ENCODE assay signal across 8 cellular contexts in the genomic region with DNA sequence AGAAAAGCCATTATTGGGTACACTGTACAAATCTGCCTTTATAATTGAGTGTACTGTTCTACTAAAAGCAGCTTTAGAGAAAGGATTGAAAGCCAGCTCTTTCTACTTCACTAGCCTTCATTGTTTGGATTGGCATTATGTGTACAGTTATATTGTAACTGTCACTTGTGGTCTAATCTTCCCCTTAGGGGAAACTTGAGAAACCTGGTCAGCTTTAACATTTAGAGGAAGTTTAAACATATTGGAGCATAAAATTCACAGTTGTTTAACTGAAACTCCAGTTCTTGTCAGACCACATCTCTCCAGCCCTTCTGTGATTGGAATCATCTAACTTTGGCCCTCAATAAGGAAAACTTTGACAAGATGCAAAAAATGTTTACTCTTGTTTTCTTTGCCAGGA. TPM values are rescaled to one million over a fixed set of nuclear protein-coding genes. Genes with fewer than 3 reads are reported as not detected.
DNase-seq lines count a peak whose midpoint lies in the region; ATAC-seq and TF ChIP-seq lines count a peak whose summit lies in the region.

No MANE protein-coding gene starts in this region.

- DNase-seq in CD1c-positive myeloid dendritic cell (ENCODE audit: extremely low spot score) (peak; percentile 54), MCF 10A (ENCODE audit: unreplicated experiment) (no peak), SW 1271 (lab: John Stamatoyannopoulos, UW) (no peak), cerebellum (ENCODE audit: low spot score) (no peak)
- DNase-seq in stimulated activated naive CD8-positive, alpha-beta T cell treated with anti-CD3 and anti-CD28 coated beads, Interleukin-15, Interleukin-2, amounts not matched to agents 100 U/mL and 50 U/mL, for 24 hours, result no peak
- no peak for DNase-seq in activated effector memory CD4-positive, alpha-beta T cell treated with anti-CD3 and anti-CD28 coated beads, Interleukin-2, amount 50 U/mL, for 16 hours

- H3K36me3 Mint-ChIP-seq in IgD-negative memory B cell (peaks cover 7% of the 10 kb centered on the region), MCF 10A (ENCODE audit: insufficient read depth, unreplicated experiment) (peaks cover 89% of the 10 kb centered on the region)

- no peak for TF ChIP-seq CTCF in MCF 10A (IDR thresholded peaks at IDR 0.05; ENCODE audit: unreplicated experiment)

- H3K4me1 Mint-ChIP-seq in IgD-negative memory B cell (peaks cover 45 to 71% (median 67%) of the 10 kb centered on the region in 3 donors), MCF 10A (ENCODE audit: insufficient read depth, unreplicated experiment) (peaks cover 57% of the 10 kb centered on the region)

- peak overlapping the region; percentile 11 to 73 (median 57) for H3K27ac Mint-ChIP-seq in IgD-negative memory B cell
- peak overlapping the region; percentile 89 for H3K27ac Mint-ChIP-seq in MCF 10A (ENCODE audit: low read depth, unreplicated experiment)

- POLR2A ChIA-PET in MCF 10A (lab: Yijun Ruan, JAX), result interaction anchor here (1.1 to 9.9 kb wide), 6 partner anchors 10 to 361 kb away, joined by 4 to 112 read pairs (median 8); a partner anchor contains a TSS

- H3K4me3 Mint-ChIP-seq in IgD-negative memory B cell, result peak overlapping the region in 3 of 4 donors; percentile 14 to 31 (median 23)
- H3K4me3 Mint-ChIP-seq in MCF 10A (ENCODE audit: unreplicated experiment), result peak overlapping the region; percentile 3

- intact Hi-C loops in MCF 10A (cut with micrococcal nuclease), result no loop called here

- BruUV-seq in MCF 10A (replicated peaks; lab: Mats Ljungman, UMichigan), result no TSS peak

- CTCF ChIA-PET in MCF 10A (lab: Yijun Ruan, JAX), result no interaction called here

- H3K27me3 Mint-ChIP-seq in IgD-negative memory B cell, result no peaks in the 10 kb centered on the region
- H3K27me3 Mint-ChIP-seq in MCF 10A (ENCODE audit: insufficient read depth, unreplicated experiment), result no peaks in the 10 kb centered on the region

- H3K9me3 Mint-ChIP-seq in IgD-negative memory B cell, result no peaks in the 10 kb centered on the region
- no peaks in the 10 kb centered on the region for H3K9me3 Mint-ChIP-seq in MCF 10A (ENCODE audit: unreplicated experiment)

- peak; percentile 64 for ATAC-seq in GM19438 (IDR thresholded peaks at IDR 0.05; ENCODE audit: low read depth, unreplicated experiment)
- peak; percentile 14 for ATAC-seq in stimulated activated naive CD8-positive, alpha-beta T cell treated with anti-CD3 and anti-CD28 coated beads, Interleukin-15, Interleukin-2, amounts not matched to agents 100 U/mL and 50 U/mL, for 24 hours

RNA-seq across cellular contexts. Expression of a gene that starts 24.6 kb away (rescaled TPM):
- polyA plus RNA-seq in IgD-negative memory B cell, result 29.1 TPM
- 124 and 151 TPM in 2 replicates for total RNA-seq in MCF 10A (2022)
- total RNA-seq in cerebellum, result 88.2 TPM
